Comparison of ENCODE assay signal across 1 cellular context in genomic region chr6:89352329-89353117, GRCh38.
TF ChIP-seq lines count a peak whose summit lies in the region.

Gene UBE2J1 (minus strand): TSS chr6:89352722. CDS start chr6:89352569, 153 bp downstream.

TF ChIP-seq in HEK293, 187 proteins besides CTCF, POLR2A, EP300 and RAD21 (continued from another document):
- peak; percentile 4; the same call in 1 of the 2 replicates for TF ChIP-seq ZNF341 (tag by site-specific recombination; IDR thresholded peaks at IDR 0.05; ENCODE audit: low read depth)
- TF ChIP-seq WT1 (tag by site-specific recombination; IDR thresholded peaks at IDR 0.05): peak; percentile 8; the same call in 1 of the 2 replicates
- TF ChIP-seq ZNF335 (tag by site-specific recombination; conservative IDR thresholded peaks at IDR 0.05): no peak
- peak; percentile 62 for TF ChIP-seq ZNF24 (tag by site-specific recombination; IDR thresholded peaks at IDR 0.05)
- peak; percentile 51 for TF ChIP-seq ZNF692 (tag by site-specific recombination; IDR thresholded peaks at IDR 0.05)
- no peak for TF ChIP-seq ZNF19 (tag by site-specific recombination; IDR thresholded peaks at IDR 0.05; ENCODE audit: low read depth)
- TF ChIP-seq ZBTB7A (tag by site-specific recombination; IDR thresholded peaks at IDR 0.05; ENCODE audit: low read depth): peak; percentile 72; the same call in 1 of the 2 replicates
- no peak for TF ChIP-seq ZNF214 (tag by site-specific recombination; IDR thresholded peaks at IDR 0.05; ENCODE audit: borderline replicate concordance)
- TF ChIP-seq ZFP41 (tag by site-specific recombination; IDR thresholded peaks at IDR 0.05; ENCODE audit: borderline replicate concordance): no peak
- peak; percentile 43; the same call in 1 of the 2 replicates for TF ChIP-seq ZNF629 (tag by site-specific recombination; IDR thresholded peaks at IDR 0.05)
- peak; percentile 60 for TF ChIP-seq SCRT2 (tag by site-specific recombination; IDR thresholded peaks at IDR 0.05)
- no peak; the same call in 1 of the 2 replicates for TF ChIP-seq KLF1 (tag by site-specific recombination; IDR thresholded peaks at IDR 0.05)
- TF ChIP-seq ZNF561 (tag by site-specific recombination; IDR thresholded peaks at IDR 0.05; ENCODE audit: borderline replicate concordance): peak; percentile 95
- TF ChIP-seq INSM2 (tag by site-specific recombination; IDR thresholded peaks at IDR 0.05): peak; percentile 21; the same call in 1 of the 2 replicates
- no peak for TF ChIP-seq ZNF398 (tag by site-specific recombination; IDR thresholded peaks at IDR 0.05)
- 0 out of 2 replicates have a peak, but pooled peaks have one; percentile 74 for TF ChIP-seq ZNF792 (tag by site-specific recombination; IDR thresholded peaks at IDR 0.05)
- TF ChIP-seq ZSCAN30 (tag by site-specific recombination; IDR thresholded peaks at IDR 0.05): peak; percentile 72
- TF ChIP-seq ZBTB20 (tag by site-specific recombination; IDR thresholded peaks at IDR 0.05): peak; percentile 96
- no peak for TF ChIP-seq REPIN1 (tag by site-specific recombination; IDR thresholded peaks at IDR 0.05; ENCODE audit: low read depth)
- peak; percentile 86; the same call in 1 of the 2 replicates for TF ChIP-seq ZNF2 (tag by site-specific recombination; IDR thresholded peaks at IDR 0.05)
- peak; percentile 49; the same call in 1 of the 2 replicates for TF ChIP-seq ZNF423 (tag by site-specific recombination; IDR thresholded peaks at IDR 0.05)
- TF ChIP-seq ZNF530 (tag by site-specific recombination; IDR thresholded peaks at IDR 0.05; ENCODE audit: low read depth): no peak
- peak; percentile 16; the same call in 1 of the 2 replicates for TF ChIP-seq ZNF223 (tag by site-specific recombination; IDR thresholded peaks at IDR 0.05)
- peak; percentile 33; the same call in 1 of the 2 replicates for TF ChIP-seq ZNF777 (tag by site-specific recombination; IDR thresholded peaks at IDR 0.05; ENCODE audit: borderline replicate concordance)
